Comparison of ENCODE assay signal across 1 cellular context in the genomic region with DNA sequence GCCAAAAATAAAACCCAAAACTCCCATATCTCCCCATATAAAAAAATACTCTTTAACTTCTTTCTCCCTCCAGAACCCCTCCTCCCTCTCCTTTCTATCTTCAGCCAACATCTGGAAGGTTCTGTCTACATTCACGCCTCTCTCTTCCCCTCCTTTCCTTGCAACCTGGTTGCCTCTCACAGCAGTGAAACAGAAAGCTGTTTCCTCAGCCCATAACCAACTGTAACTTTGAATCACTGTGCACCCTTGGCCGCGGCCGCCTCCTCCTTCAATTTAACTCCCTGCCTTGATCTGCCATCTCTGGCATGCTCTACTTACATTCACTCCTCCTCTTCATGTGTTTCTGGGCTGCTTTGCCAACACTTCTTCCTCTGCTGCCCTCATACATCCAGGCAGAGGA.
TF ChIP-seq lines count a peak whose summit lies in the region.
"Not testable (repeated sequence)": the region's sequence is repeated elsewhere in the genome, so short reads cannot be mapped to it uniquely, and the experiment has no call there.

No MANE protein-coding gene starts in this region.

TF ChIP-seq in K562, 482 proteins besides CTCF, POLR2A, EP300 and RAD21:
- TF ChIP-seq SMARCE1 (IDR thresholded peaks at IDR 0.05) (peak; percentile 79), TAL1 (IDR thresholded peaks at IDR 0.05) (peak; percentile 82), SMAD4 (CRISPR knock-in tag; conservative IDR thresholded peaks at IDR 0.05) (peak; percentile 57), SMARCC2 (IDR thresholded peaks at IDR 0.05; ENCODE audit: low read depth) (0 out of 2 replicates have a peak, but pooled peaks have one; percentile 32), SMARCA4 (IDR thresholded peaks at IDR 0.05) (peak; percentile 83), ETV1 (tag; conservative IDR thresholded peaks at IDR 0.05; ENCODE audit: low read depth) (peak; percentile 28; the same call in 1 of the 2 replicates), MTA3 (IDR thresholded peaks at IDR 0.05; ENCODE audit: borderline replicate concordance) (0 out of 2 replicates have a peak, but pooled peaks have one; percentile 17), TCF3 (CRISPR knock-in tag; IDR thresholded peaks at IDR 0.05) (peak; percentile 68), ARID1B (IDR thresholded peaks at IDR 0.05) (peak; percentile 92), MTA2 (IDR thresholded peaks at IDR 0.05; ENCODE audit: low read depth) (peak; percentile 79), CBFA2T3 (IDR thresholded peaks at IDR 0.05) (peak; percentile 76), NCOR1 (IDR thresholded peaks at IDR 0.05) (peak; percentile 73), MEIS2 (IDR thresholded peaks at IDR 0.05; ENCODE audit: partially characterized antibody) (peak; percentile 26), KDM1A (IDR thresholded peaks at IDR 0.05) (peak in 1 of 2 experiments; percentile 21; a peak in 1 of 4 replicates), TEAD4 (IDR thresholded peaks at IDR 0.05; ENCODE audit: low read length) (peak; percentile 12; the same call in 1 of the 2 replicates), CBFA2T2 (conservative IDR thresholded peaks at IDR 0.05) (peak; percentile 71; the same call in 1 of the 2 replicates), NFIC (IDR thresholded peaks at IDR 0.05) (peak; percentile 46; the same call in 1 of the 2 replicates), HDAC1 (IDR thresholded peaks at IDR 0.05) (peak in 1 of 2 experiments; percentile 41; a peak in 1 of 4 replicates), ARNT (IDR thresholded peaks at IDR 0.05) (peak in 1 of 2 experiments; percentile 61; a peak in 1 of 4 replicates), DPF2 (IDR thresholded peaks at IDR 0.05) (peak; percentile 90), TRIM24 (IDR thresholded peaks at IDR 0.05) (peak; percentile 18 to 52; a peak in 2 of 4 replicates), HDAC2 (IDR thresholded peaks at IDR 0.05) (0 out of 2 replicates have a peak, but pooled peaks have one; percentile 19), SOX6 (IDR thresholded peaks at IDR 0.05) (peak; percentile 34; the same call in 1 of the 2 replicates), LEF1 (IDR thresholded peaks at IDR 0.05) (peak; percentile 85)
- TF ChIP-seq, protein P1, sequence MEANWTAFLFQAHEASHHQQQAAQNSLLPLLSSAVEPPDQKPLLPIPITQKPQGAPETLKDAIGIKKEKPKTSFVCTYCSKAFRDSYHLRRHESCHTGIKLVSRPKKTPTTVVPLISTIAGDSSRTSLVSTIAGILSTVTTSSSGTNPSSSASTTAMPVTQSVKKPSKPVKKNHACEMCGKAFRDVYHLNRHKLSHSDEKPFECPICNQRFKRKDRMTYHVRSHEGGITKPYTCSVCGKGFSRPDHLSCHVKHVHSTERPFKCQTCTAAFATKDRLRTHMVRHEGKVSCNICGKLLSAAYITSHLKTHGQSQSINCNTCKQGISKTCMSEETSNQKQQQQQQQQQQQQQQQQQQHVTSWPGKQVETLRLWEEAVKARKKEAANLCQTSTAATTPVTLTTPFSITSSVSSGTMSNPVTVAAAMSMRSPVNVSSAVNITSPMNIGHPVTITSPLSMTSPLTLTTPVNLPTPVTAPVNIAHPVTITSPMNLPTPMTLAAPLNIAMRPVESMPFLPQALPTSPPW (CRISPR knock-in tag; IDR thresholded peaks at IDR 0.05) = peak; percentile 21; the same call in 1 of the 2 replicates
- TF ChIP-seq, protein P2, sequence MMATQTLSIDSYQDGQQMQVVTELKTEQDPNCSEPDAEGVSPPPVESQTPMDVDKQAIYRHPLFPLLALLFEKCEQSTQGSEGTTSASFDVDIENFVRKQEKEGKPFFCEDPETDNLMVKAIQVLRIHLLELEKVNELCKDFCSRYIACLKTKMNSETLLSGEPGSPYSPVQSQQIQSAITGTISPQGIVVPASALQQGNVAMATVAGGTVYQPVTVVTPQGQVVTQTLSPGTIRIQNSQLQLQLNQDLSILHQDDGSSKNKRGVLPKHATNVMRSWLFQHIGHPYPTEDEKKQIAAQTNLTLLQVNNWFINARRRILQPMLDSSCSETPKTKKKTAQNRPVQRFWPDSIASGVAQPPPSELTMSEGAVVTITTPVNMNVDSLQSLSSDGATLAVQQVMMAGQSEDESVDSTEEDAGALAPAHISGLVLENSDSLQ (IDR thresholded peaks at IDR 0.05) = 0 out of 2 replicates have a peak, but pooled peaks have one; percentile 9
- TF ChIP-seq TEAD4 (CRISPR knock-in tag; IDR thresholded peaks at IDR 0.05; ENCODE audit: borderline replicate concordance) = not testable (repeated sequence)
TF ChIP-seq in K562: peak in this region for 26; not testable (repeated sequence) for 456.
